2 cellular contexts compared by ENCODE assay signal in the genomic region with DNA sequence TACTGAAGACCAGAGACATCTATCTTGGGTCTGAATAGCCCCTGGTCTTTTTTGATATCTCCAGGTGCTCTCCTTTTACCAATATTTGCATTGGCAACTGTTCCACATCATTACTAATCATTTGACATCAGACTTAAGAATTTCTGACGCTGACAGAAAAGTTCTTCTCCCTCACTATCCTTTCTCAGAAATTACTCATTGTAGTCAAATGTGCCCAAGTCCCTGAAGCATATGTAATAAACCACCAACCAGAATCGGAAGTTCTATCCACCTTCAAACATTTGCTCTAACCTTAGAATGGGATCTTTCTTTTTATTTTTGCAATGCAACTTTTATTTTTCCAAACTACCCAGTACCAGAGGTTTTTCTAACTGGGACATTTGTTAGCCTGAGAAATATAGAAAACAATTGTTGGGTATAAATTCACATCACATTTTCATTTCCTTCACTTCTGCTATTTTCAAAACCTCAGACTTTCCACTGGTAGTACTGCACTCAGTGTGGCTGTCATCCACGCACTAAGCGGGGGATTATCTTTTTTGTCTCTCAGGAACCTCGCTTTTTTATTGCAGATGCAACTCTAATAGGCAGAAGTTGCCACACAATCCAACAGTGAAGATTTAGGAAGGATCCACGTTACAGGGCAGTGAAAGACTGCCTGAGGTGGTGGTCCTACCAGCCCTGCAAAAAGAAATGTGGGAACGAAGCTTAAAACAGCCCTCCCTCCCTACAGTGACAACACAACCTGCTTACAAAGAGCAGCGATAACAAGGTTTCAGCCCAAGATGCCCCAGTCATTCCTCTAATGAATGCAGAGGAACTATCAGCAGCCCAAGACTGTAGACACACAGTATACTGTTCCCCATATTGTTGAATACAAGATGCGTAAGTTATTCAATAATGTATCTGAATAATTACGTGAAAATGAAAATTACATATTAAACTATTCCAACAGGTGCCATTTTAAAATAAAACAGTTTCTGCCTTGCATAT.
TF ChIP-seq lines count a peak whose summit lies in the region.

No MANE protein-coding gene starts in this region.

TF ChIP-seq in GM23338, 12 proteins besides CTCF, POLR2A, EP300 and RAD21 (continued from another document):
- TF ChIP-seq, protein P1, sequence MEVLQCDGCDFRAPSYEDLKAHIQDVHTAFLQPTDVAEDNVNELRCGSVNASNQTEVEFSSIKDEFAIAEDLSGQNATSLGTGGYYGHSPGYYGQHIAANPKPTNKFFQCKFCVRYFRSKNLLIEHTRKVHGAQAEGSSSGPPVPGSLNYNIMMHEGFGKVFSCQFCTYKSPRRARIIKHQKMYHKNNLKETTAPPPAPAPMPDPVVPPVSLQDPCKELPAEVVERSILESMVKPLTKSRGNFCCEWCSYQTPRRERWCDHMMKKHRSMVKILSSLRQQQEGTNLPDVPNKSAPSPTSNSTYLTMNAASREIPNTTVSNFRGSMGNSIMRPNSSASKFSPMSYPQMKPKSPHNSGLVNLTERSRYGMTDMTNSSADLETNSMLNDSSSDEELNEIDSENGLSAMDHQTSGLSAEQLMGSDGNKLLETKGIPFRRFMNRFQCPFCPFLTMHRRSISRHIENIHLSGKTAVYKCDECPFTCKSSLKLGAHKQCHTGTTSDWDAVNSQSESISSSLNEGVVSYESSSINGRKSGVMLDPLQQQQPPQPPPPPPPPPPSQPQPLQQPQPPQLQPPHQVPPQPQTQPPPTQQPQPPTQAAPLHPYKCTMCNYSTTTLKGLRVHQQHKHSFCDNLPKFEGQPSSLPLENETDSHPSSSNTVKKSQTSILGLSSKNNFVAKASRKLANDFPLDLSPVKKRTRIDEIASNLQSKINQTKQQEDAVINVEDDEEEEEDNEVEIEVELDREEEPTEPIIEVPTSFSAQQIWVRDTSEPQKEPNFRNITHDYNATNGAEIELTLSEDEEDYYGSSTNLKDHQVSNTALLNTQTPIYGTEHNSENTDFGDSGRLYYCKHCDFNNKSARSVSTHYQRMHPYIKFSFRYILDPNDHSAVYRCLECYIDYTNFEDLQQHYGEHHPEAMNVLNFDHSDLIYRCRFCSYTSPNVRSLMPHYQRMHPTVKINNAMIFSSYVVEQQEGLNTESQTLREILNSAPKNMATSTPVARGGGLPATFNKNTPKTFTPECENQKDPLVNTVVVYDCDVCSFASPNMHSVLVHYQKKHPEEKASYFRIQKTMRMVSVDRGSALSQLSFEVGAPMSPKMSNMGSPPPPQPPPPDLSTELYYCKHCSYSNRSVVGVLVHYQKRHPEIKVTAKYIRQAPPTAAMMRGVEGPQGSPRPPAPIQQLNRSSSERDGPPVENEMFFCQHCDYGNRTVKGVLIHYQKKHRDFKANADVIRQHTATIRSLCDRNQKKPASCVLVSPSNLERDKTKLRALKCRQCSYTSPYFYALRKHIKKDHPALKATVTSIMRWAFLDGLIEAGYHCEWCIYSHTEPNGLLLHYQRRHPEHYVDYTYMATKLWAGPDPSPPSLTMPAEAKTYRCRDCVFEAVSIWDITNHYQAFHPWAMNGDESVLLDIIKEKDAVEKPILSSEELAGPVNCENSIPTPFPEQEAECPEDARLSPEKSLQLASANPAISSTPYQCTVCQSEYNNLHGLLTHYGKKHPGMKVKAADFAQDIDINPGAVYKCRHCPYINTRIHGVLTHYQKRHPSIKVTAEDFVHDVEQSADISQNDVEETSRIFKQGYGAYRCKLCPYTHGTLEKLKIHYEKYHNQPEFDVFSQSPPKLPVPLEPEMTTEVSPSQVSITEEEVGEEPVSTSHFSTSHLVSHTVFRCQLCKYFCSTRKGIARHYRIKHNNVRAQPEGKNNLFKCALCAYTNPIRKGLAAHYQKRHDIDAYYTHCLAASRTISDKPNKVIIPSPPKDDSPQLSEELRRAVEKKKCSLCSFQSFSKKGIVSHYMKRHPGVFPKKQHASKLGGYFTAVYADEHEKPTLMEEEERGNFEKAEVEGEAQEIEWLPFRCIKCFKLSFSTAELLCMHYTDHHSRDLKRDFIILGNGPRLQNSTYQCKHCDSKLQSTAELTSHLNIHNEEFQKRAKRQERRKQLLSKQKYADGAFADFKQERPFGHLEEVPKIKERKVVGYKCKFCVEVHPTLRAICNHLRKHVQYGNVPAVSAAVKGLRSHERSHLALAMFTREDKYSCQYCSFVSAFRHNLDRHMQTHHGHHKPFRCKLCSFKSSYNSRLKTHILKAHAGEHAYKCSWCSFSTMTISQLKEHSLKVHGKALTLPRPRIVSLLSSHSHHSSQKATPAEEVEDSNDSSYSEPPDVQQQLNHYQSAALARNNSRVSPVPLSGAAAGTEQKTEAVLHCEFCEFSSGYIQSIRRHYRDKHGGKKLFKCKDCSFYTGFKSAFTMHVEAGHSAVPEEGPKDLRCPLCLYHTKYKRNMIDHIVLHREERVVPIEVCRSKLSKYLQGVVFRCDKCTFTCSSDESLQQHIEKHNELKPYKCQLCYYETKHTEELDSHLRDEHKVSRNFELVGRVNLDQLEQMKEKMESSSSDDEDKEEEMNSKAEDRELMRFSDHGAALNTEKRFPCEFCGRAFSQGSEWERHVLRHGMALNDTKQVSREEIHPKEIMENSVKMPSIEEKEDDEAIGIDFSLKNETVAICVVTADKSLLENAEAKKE (CRISPR knock-in tag; IDR thresholded peaks at IDR 0.05) = no peak
- TF ChIP-seq ZNF331 (CRISPR knock-in tag; IDR thresholded peaks at IDR 0.05; ENCODE audit: low read depth) (no peak), EZH2phosphoT487 (IDR thresholded peaks at IDR 0.05; ENCODE audit: unreplicated experiment) (no peak)

TF ChIP-seq in SK-N-SH, 30 proteins besides CTCF, POLR2A, EP300 and RAD21 (continued from another document):
- TF ChIP-seq, protein P2, sequence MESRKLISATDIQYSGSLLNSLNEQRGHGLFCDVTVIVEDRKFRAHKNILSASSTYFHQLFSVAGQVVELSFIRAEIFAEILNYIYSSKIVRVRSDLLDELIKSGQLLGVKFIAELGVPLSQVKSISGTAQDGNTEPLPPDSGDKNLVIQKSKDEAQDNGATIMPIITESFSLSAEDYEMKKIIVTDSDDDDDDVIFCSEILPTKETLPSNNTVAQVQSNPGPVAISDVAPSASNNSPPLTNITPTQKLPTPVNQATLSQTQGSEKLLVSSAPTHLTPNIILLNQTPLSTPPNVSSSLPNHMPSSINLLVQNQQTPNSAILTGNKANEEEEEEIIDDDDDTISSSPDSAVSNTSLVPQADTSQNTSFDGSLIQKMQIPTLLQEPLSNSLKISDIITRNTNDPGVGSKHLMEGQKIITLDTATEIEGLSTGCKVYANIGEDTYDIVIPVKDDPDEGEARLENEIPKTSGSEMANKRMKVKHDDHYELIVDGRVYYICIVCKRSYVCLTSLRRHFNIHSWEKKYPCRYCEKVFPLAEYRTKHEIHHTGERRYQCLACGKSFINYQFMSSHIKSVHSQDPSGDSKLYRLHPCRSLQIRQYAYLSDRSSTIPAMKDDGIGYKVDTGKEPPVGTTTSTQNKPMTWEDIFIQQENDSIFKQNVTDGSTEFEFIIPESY (IDR thresholded peaks at IDR 0.05; ENCODE audit: borderline replicate concordance, low read depth) = no peak
- no peak for TF ChIP-seq YY1 (IDR thresholded peaks at IDR 0.05; ENCODE audit: low read depth)
